In the genomic region with DNA sequence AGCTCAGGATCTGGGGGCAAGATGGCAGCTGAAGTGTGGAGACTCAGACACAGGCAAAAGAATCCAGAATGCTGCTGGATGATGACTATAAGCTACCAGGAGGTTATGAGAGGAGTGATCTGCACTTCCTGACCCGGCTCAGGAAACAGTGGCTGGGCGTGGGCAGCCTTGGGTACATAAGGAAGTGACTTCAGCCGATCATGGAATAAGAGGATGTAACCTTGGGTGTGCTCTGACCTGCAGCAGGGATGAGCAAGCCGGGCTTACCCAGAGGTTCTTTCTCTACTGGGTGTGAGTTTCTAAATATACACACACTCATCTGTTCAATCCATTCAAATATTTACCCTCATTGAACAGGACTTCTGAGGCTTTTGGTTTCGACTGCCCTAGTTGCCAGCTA, we compare ENCODE assay signal across 1 cellular context.
TF ChIP-seq lines count a peak whose summit lies in the region.

No MANE protein-coding gene starts in this region.

TF ChIP-seq in HepG2, 621 proteins besides CTCF, POLR2A, EP300 and RAD21 (continued from another document and continues in another):
- TF ChIP-seq TMF1 (CRISPR knock-in tag; IDR thresholded peaks at IDR 0.05; ENCODE audit: low read depth) (no peak), CCDC6 (CRISPR knock-in tag; IDR thresholded peaks at IDR 0.05) (no peak), ZNF383 (CRISPR knock-in tag; IDR thresholded peaks at IDR 0.05; ENCODE audit: borderline replicate concordance) (no peak), ETV6 (CRISPR knock-in tag; conservative IDR thresholded peaks at IDR 0.05) (no peak), CC2D1A (CRISPR knock-in tag; IDR thresholded peaks at IDR 0.05) (no peak), TOPORS (CRISPR knock-in tag; IDR thresholded peaks at IDR 0.05) (no peak), SP1 (IDR thresholded peaks at IDR 0.05) (no peak), SP1 (CRISPR knock-in tag; IDR thresholded peaks at IDR 0.05) (no peak), ELF1 (CRISPR knock-in tag; IDR thresholded peaks at IDR 0.05) (peak; percentile 65; the same call in 1 of the 2 replicates), SALL1 (CRISPR knock-in tag; IDR thresholded peaks at IDR 0.05) (peak; percentile 25; the same call in 1 of the 2 replicates), ZBTB1 (CRISPR knock-in tag; IDR thresholded peaks at IDR 0.05; ENCODE audit: borderline replicate concordance) (no peak), NONO (IDR thresholded peaks at IDR 0.05) (no peak), NONO (CRISPR knock-in tag; conservative IDR thresholded peaks at IDR 0.05) (no peak), JUNB (CRISPR knock-in tag; IDR thresholded peaks at IDR 0.05; ENCODE audit: borderline replicate concordance) (no peak), RFX3 (CRISPR knock-in tag; IDR thresholded peaks at IDR 0.05) (no peak), WIZ (CRISPR knock-in tag; IDR thresholded peaks at IDR 0.05) (no peak), GLI4 (CRISPR knock-in tag; IDR thresholded peaks at IDR 0.05; ENCODE audit: borderline replicate concordance) (no peak), IRF2 (CRISPR knock-in tag; IDR thresholded peaks at IDR 0.05) (0 out of 2 replicates have a peak, but pooled peaks have one; percentile 39), RXRB (CRISPR knock-in tag; IDR thresholded peaks at IDR 0.05; ENCODE audit: borderline replicate concordance) (peak; percentile 41; the same call in 1 of the 2 replicates), SRSF9 (IDR thresholded peaks at IDR 0.05; ENCODE audit: borderline replicate concordance, insufficient read depth, low read depth, low read length, poor library complexity, severe bottlenecking) (no peak), XRCC5 (optimal IDR thresholded peaks at IDR 0.05; ENCODE audit: low read length) (no peak), RARA (CRISPR knock-in tag; IDR thresholded peaks at IDR 0.05) (peak; percentile 63), ZNF225 (CRISPR knock-in tag; IDR thresholded peaks at IDR 0.05) (no peak), NR2F6 (IDR thresholded peaks at IDR 0.05) (0 out of 2 replicates have a peak, but pooled peaks have one; percentile 28), NR2F6 (CRISPR knock-in tag; IDR thresholded peaks at IDR 0.05) (peak; percentile 33; the same call in 1 of the 2 replicates), JDP2 (CRISPR knock-in tag; IDR thresholded peaks at IDR 0.05; ENCODE audit: borderline replicate concordance) (no peak), MIER3 (CRISPR knock-in tag; IDR thresholded peaks at IDR 0.05; ENCODE audit: borderline replicate concordance) (no peak), SMARCE1 (IDR thresholded peaks at IDR 0.05; ENCODE audit: borderline replicate concordance) (no peak)
- TF ChIP-seq, protein P1, sequence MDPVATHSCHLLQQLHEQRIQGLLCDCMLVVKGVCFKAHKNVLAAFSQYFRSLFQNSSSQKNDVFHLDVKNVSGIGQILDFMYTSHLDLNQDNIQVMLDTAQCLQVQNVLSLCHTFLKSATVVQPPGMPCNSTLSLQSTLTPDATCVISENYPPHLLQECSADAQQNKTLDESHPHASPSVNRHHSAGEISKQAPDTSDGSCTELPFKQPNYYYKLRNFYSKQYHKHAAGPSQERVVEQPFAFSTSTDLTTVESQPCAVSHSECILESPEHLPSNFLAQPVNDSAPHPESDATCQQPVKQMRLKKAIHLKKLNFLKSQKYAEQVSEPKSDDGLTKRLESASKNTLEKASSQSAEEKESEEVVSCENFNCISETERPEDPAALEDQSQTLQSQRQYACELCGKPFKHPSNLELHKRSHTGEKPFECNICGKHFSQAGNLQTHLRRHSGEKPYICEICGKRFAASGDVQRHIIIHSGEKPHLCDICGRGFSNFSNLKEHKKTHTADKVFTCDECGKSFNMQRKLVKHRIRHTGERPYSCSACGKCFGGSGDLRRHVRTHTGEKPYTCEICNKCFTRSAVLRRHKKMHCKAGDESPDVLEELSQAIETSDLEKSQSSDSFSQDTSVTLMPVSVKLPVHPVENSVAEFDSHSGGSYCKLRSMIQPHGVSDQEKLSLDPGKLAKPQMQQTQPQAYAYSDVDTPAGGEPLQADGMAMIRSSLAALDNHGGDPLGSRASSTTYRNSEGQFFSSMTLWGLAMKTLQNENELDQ (CRISPR knock-in tag; IDR thresholded peaks at IDR 0.05; ENCODE audit: borderline replicate concordance) = no peak
- TF ChIP-seq, protein P2, sequence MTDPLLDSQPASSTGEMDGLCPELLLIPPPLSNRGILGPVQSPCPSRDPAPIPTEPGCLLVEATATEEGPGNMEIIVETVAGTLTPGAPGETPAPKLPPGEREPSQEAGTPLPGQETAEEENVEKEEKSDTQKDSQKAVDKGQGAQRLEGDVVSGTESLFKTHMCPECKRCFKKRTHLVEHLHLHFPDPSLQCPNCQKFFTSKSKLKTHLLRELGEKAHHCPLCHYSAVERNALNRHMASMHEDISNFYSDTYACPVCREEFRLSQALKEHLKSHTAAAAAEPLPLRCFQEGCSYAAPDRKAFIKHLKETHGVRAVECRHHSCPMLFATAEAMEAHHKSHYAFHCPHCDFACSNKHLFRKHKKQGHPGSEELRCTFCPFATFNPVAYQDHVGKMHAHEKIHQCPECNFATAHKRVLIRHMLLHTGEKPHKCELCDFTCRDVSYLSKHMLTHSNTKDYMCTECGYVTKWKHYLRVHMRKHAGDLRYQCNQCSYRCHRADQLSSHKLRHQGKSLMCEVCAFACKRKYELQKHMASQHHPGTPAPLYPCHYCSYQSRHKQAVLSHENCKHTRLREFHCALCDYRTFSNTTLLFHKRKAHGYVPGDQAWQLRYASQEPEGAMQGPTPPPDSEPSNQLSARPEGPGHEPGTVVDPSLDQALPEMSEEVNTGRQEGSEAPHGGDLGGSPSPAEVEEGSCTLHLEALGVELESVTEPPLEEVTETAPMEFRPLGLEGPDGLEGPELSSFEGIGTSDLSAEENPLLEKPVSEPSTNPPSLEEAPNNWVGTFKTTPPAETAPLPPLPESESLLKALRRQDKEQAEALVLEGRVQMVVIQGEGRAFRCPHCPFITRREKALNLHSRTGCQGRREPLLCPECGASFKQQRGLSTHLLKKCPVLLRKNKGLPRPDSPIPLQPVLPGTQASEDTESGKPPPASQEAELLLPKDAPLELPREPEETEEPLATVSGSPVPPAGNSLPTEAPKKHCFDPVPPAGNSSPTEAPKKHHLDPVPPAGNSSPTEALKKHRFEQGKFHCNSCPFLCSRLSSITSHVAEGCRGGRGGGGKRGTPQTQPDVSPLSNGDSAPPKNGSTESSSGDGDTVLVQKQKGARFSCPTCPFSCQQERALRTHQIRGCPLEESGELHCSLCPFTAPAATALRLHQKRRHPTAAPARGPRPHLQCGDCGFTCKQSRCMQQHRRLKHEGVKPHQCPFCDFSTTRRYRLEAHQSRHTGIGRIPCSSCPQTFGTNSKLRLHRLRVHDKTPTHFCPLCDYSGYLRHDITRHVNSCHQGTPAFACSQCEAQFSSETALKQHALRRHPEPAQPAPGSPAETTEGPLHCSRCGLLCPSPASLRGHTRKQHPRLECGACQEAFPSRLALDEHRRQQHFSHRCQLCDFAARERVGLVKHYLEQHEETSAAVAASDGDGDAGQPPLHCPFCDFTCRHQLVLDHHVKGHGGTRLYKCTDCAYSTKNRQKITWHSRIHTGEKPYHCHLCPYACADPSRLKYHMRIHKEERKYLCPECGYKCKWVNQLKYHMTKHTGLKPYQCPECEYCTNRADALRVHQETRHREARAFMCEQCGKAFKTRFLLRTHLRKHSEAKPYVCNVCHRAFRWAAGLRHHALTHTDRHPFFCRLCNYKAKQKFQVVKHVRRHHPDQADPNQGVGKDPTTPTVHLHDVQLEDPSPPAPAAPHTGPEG (CRISPR knock-in tag; IDR thresholded peaks at IDR 0.05) = no peak
- TF ChIP-seq, protein P3, sequence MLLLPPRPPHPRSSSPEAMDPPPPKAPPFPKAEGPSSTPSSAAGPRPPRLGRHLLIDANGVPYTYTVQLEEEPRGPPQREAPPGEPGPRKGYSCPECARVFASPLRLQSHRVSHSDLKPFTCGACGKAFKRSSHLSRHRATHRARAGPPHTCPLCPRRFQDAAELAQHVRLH (CRISPR knock-in tag; IDR thresholded peaks at IDR 0.05; ENCODE audit: borderline replicate concordance, low read depth) = no peak
- TF ChIP-seq, protein P4, sequence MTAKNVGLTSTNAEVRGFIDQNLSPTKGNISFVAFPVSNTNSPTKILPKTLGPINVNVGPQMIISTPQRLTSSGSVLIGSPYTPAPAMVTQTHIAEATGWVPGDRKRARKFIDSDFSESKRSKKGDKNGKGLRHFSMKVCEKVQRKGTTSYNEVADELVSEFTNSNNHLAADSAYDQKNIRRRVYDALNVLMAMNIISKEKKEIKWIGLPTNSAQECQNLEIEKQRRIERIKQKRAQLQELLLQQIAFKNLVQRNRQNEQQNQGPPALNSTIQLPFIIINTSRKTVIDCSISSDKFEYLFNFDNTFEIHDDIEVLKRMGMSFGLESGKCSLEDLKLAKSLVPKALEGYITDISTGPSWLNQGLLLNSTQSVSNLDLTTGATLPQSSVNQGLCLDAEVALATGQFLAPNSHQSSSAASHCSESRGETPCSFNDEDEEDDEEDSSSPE (CRISPR knock-in tag; IDR thresholded peaks at IDR 0.05) = no peak
- TF ChIP-seq, protein P5, sequence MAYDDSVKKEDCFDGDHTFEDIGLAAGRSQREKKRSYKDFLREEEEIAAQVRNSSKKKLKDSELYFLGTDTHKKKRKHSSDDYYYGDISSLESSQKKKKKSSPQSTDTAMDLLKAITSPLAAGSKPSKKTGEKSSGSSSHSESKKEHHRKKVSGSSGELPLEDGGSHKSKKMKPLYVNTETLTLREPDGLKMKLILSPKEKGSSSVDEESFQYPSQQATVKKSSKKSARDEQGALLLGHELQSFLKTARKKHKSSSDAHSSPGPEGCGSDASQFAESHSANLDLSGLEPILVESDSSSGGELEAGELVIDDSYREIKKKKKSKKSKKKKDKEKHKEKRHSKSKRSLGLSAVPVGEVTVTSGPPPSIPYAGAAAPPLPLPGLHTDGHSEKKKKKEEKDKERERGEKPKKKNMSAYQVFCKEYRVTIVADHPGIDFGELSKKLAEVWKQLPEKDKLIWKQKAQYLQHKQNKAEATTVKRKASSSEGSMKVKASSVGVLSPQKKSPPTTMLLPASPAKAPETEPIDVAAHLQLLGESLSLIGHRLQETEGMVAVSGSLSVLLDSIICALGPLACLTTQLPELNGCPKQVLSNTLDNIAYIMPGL (CRISPR knock-in tag; IDR thresholded peaks at IDR 0.05; ENCODE audit: borderline replicate concordance in 1 of 2, low read depth in 1 of 2) = no peak
- TF ChIP-seq, protein P6, sequence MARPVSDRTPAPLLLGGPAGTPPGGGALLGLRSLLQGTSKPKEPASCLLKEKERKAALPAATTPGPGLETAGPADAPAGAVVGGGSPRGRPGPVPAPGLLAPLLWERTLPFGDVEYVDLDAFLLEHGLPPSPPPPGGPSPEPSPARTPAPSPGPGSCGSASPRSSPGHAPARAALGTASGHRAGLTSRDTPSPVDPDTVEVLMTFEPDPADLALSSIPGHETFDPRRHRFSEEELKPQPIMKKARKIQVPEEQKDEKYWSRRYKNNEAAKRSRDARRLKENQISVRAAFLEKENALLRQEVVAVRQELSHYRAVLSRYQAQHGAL (CRISPR knock-in tag; IDR thresholded peaks at IDR 0.05; ENCODE audit: not compliant biosample characterization) = no peak
- TF ChIP-seq, protein P7, sequence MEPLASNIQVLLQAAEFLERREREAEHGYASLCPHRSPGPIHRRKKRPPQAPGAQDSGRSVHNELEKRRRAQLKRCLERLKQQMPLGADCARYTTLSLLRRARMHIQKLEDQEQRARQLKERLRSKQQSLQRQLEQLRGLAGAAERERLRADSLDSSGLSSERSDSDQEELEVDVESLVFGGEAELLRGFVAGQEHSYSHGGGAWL (CRISPR knock-in tag; IDR thresholded peaks at IDR 0.05) = no peak
- TF ChIP-seq, protein P8, sequence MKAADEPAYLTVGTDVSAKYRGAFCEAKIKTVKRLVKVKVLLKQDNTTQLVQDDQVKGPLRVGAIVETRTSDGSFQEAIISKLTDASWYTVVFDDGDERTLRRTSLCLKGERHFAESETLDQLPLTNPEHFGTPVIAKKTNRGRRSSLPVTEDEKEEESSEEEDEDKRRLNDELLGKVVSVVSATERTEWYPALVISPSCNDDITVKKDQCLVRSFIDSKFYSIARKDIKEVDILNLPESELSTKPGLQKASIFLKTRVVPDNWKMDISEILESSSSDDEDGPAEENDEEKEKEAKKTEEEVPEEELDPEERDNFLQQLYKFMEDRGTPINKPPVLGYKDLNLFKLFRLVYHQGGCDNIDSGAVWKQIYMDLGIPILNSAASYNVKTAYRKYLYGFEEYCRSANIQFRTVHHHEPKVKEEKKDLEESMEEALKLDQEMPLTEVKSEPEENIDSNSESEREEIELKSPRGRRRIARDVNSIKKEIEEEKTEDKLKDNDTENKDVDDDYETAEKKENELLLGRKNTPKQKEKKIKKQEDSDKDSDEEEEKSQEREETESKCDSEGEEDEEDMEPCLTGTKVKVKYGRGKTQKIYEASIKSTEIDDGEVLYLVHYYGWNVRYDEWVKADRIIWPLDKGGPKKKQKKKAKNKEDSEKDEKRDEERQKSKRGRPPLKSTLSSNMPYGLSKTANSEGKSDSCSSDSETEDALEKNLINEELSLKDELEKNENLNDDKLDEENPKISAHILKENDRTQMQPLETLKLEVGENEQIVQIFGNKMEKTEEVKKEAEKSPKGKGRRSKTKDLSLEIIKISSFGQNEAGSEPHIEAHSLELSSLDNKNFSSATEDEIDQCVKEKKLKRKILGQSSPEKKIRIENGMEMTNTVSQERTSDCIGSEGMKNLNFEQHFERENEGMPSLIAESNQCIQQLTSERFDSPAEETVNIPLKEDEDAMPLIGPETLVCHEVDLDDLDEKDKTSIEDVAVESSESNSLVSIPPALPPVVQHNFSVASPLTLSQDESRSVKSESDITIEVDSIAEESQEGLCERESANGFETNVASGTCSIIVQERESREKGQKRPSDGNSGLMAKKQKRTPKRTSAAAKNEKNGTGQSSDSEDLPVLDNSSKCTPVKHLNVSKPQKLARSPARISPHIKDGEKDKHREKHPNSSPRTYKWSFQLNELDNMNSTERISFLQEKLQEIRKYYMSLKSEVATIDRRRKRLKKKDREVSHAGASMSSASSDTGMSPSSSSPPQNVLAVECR (CRISPR knock-in tag; IDR thresholded peaks at IDR 0.05; ENCODE audit: borderline replicate concordance) = no peak
- TF ChIP-seq, protein P9, sequence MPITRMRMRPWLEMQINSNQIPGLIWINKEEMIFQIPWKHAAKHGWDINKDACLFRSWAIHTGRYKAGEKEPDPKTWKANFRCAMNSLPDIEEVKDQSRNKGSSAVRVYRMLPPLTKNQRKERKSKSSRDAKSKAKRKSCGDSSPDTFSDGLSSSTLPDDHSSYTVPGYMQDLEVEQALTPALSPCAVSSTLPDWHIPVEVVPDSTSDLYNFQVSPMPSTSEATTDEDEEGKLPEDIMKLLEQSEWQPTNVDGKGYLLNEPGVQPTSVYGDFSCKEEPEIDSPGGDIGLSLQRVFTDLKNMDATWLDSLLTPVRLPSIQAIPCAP (CRISPR knock-in tag; IDR thresholded peaks at IDR 0.05; ENCODE audit: low read depth) = no peak
- TF ChIP-seq, protein P10, sequence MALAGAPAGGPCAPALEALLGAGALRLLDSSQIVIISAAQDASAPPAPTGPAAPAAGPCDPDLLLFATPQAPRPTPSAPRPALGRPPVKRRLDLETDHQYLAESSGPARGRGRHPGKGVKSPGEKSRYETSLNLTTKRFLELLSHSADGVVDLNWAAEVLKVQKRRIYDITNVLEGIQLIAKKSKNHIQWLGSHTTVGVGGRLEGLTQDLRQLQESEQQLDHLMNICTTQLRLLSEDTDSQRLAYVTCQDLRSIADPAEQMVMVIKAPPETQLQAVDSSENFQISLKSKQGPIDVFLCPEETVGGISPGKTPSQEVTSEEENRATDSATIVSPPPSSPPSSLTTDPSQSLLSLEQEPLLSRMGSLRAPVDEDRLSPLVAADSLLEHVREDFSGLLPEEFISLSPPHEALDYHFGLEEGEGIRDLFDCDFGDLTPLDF (CRISPR knock-in tag; IDR thresholded peaks at IDR 0.05) = no peak
